Comparison of ENCODE assay signal across 28 cellular contexts in the genomic region with DNA sequence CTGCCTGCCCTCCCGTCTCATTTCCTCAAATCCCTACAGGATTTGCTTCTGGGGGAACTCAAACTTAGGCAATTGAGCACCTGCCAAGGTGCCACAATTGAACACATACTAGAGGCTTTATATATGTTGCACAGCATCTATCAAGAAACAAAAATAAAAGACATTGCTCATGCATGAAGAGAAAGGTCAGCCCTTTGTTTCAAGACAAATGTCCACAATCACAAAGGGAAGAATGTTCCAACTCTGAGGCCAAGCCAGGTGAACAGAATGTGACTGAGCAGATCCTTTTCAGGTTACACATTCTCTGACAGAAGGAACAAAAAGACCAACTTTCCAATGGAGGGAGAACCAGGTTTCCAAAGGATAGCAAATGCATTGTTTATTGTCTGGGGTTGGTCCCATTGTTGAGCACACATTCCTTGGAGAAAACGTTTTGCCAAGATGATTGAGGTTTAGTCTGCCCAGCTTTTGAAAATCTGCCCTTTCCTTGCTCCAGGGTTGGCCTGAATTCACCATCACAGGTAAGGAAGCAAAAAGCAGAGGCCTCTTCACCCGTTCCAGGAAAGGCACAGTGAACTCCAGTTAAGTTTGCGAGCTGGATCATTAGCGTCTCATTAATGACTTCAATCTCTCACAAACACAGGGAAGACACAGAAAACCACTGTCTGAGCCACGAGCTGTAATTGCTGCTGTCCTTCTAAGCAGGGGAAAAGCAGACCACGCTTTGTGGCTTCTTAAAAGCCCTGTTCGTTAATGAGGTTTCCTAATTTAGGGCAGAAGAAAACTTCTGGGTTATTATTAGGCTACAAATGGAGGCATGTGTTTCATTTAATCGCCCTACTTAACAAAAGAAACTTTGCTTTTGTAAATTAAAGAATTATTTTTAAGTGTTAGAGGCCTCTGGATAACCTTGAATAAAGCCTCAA.
"Had no signal": no experiment of that assay in that cellular context is flagged by ENCODE, and none has a peak within 500 bp of the region (broad histone marks: within the 10 kb centered on the region; RNA-seq: fewer than 3 reads in every experiment).

No MANE protein-coding gene starts in this region.

- H3K36me3 ChIP-seq: cardiac muscle cell, neutrophil, upper lobe of left lung had no signal

- H3K4me1 ChIP-seq: body of pancreas, upper lobe of left lung had no signal

- DNase-seq: activated B cell treated with CpG ODN at 0.5 μM for 24 hours; activated CD8-positive, alpha-beta memory T cell treated with anti-CD3 and anti-CD28 coated beads, Interleukin-2, amount 10 ng/mL, durations not matched to agents 7 days and 5 days; activated CD8-positive, alpha-beta T cell treated with anti-CD3 and anti-CD28 coated beads, Interleukin-2, amount 10 ng/mL, durations not matched to agents 7 days and 5 days; activated naive CD4-positive, alpha-beta T cell; activated T-cell treated with anti-CD3 and anti-CD28 coated beads, Interleukin-2, amount 50 U/mL, for 72 hours; body of pancreas; dorsolateral prefrontal cortex; effector memory CD4-positive, alpha-beta T cell; glutamatergic neuron; hippocampal formation; left colon; natural killer cell; small intestine; stimulated activated CD4-positive, alpha-beta T cell treated with anti-CD3 and anti-CD28 coated beads, Interleukin-4, amount 100 ng/mL, for 4 hours; stimulated activated CD8-positive, alpha-beta memory T cell treated with anti-CD3 and anti-CD28 coated beads, Interleukin-4, amount 100 ng/mL, for 48 hours; stimulated activated naive CD8-positive, alpha-beta T cell treated with anti-CD3 and anti-CD28 coated beads, Interleukin-15, amount 100 ng/mL, for 72 hours; substantia nigra; T-helper 2 cell; upper lobe of left lung had no signal

- H3K27ac Mint-ChIP-seq: activated B cell treated with CpG ODN at 0.5 μM for 24 hours; activated CD8-positive, alpha-beta memory T cell treated with anti-CD3 and anti-CD28 coated beads, Interleukin-2, amount 10 ng/mL, durations not matched to agents 7 days and 5 days; activated CD8-positive, alpha-beta T cell treated with anti-CD3 and anti-CD28 coated beads, Interleukin-2, amount 10 ng/mL, durations not matched to agents 7 days and 5 days; activated naive CD4-positive, alpha-beta T cell treated with anti-CD3 and anti-CD28 coated beads, Interleukin-2, amount 50 U/mL, for 72 hours; activated T-cell treated with anti-CD3 and anti-CD28 coated beads, Interleukin-2, amount 50 U/mL, for 72 hours; memory B cell; natural killer cell; stimulated activated memory B cell treated with anti-CD40 and anti-IgM and Interleukin-4, amounts not matched to agents 10 μg/mL and 1 μg/mL and 100 μg/mL, for 72 hours; stimulated activated naive CD8-positive, alpha-beta T cell treated with anti-CD3 and anti-CD28 coated beads, Interleukin-15, amount 100 ng/mL, for 72 hours had no signal

- H3K9me3 Mint-ChIP-seq: activated B cell treated with CpG ODN at 0.5 μM for 24 hours; activated naive CD4-positive, alpha-beta T cell treated with anti-CD3 and anti-CD28 coated beads, Interleukin-2, amount 50 U/mL, for 72 hours; activated T-cell treated with anti-CD3 and anti-CD28 coated beads, Interleukin-2, amount 50 U/mL, for 72 hours; memory B cell; natural killer cell; stimulated activated memory B cell treated with anti-CD40 and anti-IgM and Interleukin-4, amounts not matched to agents 10 μg/mL and 1 μg/mL and 100 μg/mL, for 72 hours; stimulated activated naive CD8-positive, alpha-beta T cell treated with anti-CD3 and anti-CD28 coated beads, Interleukin-15, amount 100 ng/mL, for 72 hours had no signal

- FAIRE-seq: frontal cortex, keratinocyte, small intestine had no signal

- ATAC-seq: activated CD8-positive, alpha-beta memory T cell treated with anti-CD3 and anti-CD28 coated beads, Interleukin-2, amount 10 ng/mL, durations not matched to agents 7 days and 5 days; activated CD8-positive, alpha-beta T cell treated with anti-CD3 and anti-CD28 coated beads, Interleukin-2, amount 10 ng/mL, durations not matched to agents 7 days and 5 days; activated naive CD4-positive, alpha-beta T cell treated with anti-CD3 and anti-CD28 coated beads, Interleukin-2, amount 50 U/mL, for 72 hours; activated T-cell treated with anti-CD3 and anti-CD28 coated beads, Interleukin-2, amount 50 U/mL, for 72 hours; body of pancreas; left colon; natural killer cell; sciatic nerve; stimulated activated memory B cell treated with anti-CD40 and anti-IgM and Interleukin-4, amounts not matched to agents 10 μg/mL and 1 μg/mL and 100 μg/mL, for 72 hours; stimulated activated naive CD8-positive, alpha-beta T cell treated with anti-CD3 and anti-CD28 coated beads, Interleukin-15, amount 100 ng/mL, for 72 hours had no signal

- H3K4me1 Mint-ChIP-seq: activated B cell treated with CpG ODN at 0.5 μM for 24 hours; activated CD8-positive, alpha-beta memory T cell treated with anti-CD3 and anti-CD28 coated beads, Interleukin-2, amount 10 ng/mL, durations not matched to agents 7 days and 5 days; memory B cell; stimulated activated memory B cell treated with anti-CD40 and anti-IgM and Interleukin-4, amounts not matched to agents 10 μg/mL and 1 μg/mL and 100 μg/mL, for 72 hours had no signal

- H3K9me3 ChIP-seq: body of pancreas, neutrophil, upper lobe of left lung had no signal

- H3K27me3 ChIP-seq: body of pancreas, cardiac muscle cell, dorsolateral prefrontal cortex, upper lobe of left lung had no signal

- H3K27ac ChIP-seq: body of pancreas, cardiac muscle cell, coronary artery, dorsolateral prefrontal cortex, neutrophil, upper lobe of left lung had no signal

- H3K36me3 Mint-ChIP-seq: activated CD8-positive, alpha-beta memory T cell treated with anti-CD3 and anti-CD28 coated beads, Interleukin-2, amount 10 ng/mL, durations not matched to agents 7 days and 5 days; activated naive CD4-positive, alpha-beta T cell treated with anti-CD3 and anti-CD28 coated beads, Interleukin-2, amount 50 U/mL, for 72 hours; memory B cell; natural killer cell; stimulated activated memory B cell treated with anti-CD40 and anti-IgM and Interleukin-4, amounts not matched to agents 10 μg/mL and 1 μg/mL and 100 μg/mL, for 72 hours had no signal

- H3K4me3 Mint-ChIP-seq: activated B cell treated with CpG ODN at 0.5 μM for 24 hours; activated CD8-positive, alpha-beta memory T cell treated with anti-CD3 and anti-CD28 coated beads, Interleukin-2, amount 10 ng/mL, durations not matched to agents 7 days and 5 days; activated CD8-positive, alpha-beta T cell treated with anti-CD3 and anti-CD28 coated beads, Interleukin-2, amount 10 ng/mL, durations not matched to agents 7 days and 5 days; activated T-cell treated with anti-CD3 and anti-CD28 coated beads, Interleukin-2, amount 50 U/mL, for 72 hours; memory B cell; natural killer cell; stimulated activated memory B cell treated with anti-CD40 and anti-IgM and Interleukin-4, amounts not matched to agents 10 μg/mL and 1 μg/mL and 100 μg/mL, for 72 hours; stimulated activated naive CD8-positive, alpha-beta T cell treated with anti-CD3 and anti-CD28 coated beads, Interleukin-15, amount 100 ng/mL, for 72 hours had no signal

- H3K4me3 ChIP-seq: body of pancreas, cardiac muscle cell, coronary artery, dorsolateral prefrontal cortex, upper lobe of left lung had no signal
